9 cellular contexts compared by ENCODE assay signal in the genomic region with DNA sequence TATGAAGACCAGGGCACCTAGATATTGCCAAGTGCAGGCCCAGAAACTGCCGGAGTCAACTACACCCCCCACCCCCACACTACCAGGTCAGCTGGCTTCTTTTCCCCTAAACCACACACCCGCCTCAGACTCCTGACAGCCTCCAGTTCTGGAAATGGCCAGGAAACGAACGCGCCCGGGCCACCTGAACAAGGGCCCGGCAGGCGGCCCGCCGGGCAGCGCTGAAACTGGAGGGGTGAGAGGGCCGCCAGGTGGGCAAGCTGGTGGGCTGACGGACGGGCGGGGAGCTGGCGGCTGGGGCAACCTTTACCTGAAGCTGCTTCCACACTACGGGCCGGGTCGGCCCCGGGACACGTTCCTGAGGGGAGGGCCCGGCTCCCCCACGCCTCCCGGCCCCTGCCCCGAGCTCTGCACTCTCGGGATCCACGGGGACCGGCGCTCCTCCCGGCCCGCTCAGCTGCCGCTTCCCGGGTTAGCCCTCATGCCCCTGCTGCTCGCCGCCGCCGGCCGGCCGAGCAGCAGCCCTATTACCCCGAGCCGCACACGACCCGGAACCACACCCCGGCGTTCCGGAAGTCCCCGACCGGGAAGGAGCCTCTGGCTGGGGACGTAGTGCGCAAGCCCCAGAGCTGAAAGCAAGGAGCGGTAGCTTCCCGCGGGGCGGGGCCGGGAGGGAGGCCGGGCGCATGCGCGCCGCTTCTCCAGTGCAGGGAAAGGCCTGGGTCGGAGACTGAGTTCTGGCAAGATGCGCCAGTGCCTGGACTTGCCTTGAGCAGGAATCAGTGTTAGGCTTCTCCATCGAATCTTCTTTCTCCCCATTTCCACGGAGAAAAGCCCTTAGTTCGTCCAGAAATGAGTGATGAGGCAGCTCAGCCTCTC. TPM values are rescaled to one million over a fixed set of nuclear protein-coding genes. Genes with fewer than 3 reads are reported as not detected.
DNase-seq lines count a peak whose midpoint lies in the region; ATAC-seq, FAIRE-seq and TF ChIP-seq lines count a peak whose summit lies in the region.
"Had no signal": no experiment of that assay in that cellular context is flagged by ENCODE, and none has a peak within 500 bp of the region (broad histone marks: within the 10 kb centered on the region; RNA-seq: fewer than 3 reads in every experiment).

A gene (minus strand): TSS at position 548 of the 879 bp plus-strand sequence. CDS start 34,634 bp downstream, outside the sequence.

- no peaks in the 10 kb centered on the region for H3K9me3 ChIP-seq in BE2C
- H3K9me3 ChIP-seq in kidney (ENCODE audit: control insufficient read depth in 1 of 2, low read length in 2 of 2) = no peaks in the 10 kb centered on the region

- ATAC-seq in HG03442 (IDR thresholded peaks at IDR 0.05; ENCODE audit: unreplicated experiment) = peak; percentile 96

- DNase-seq in BE2C (peak; percentile 99), GM19239 (ENCODE audit: insufficient read length, low spot score) (peak; percentile 89), NCI-H510A treated with DMSO at 0.1 percent for 48 hours (lab: John Stamatoyannopoulos, UW) (peak; percentile 92), cerebellum (ENCODE audit: low spot score) (peak; percentile 96), kidney (peak; percentile 99)
- DNase-seq in activated CD4-positive, alpha-beta T cell treated with anti-CD3 and anti-CD28 coated beads for 24 hours (ENCODE audit: low read depth in 2 of 2) = peak; percentile 93 to 95
- peak; percentile 86 to 91 for DNase-seq in stimulated activated CD4-positive, alpha-beta T cell treated with anti-CD3 and anti-CD28 coated beads, Interleukin-15, amount 100 ng/mL, for 1 hour (ENCODE audit: low read depth in 1 of 2, low spot score in 1 of 2)

- FAIRE-seq in GM19239 (lab: Jason Lieb, UNC) (peak; percentile 82), kidney (lab: Jason Lieb, UNC) (no peak)
- FAIRE-seq: islet of Langerhans had no signal

- H3K4me1 ChIP-seq in BE2C (peaks cover 2% of the 10 kb centered on the region; the same call in 1 of the 2 replicates), kidney (ENCODE audit: control insufficient read depth in 1 of 2, insufficient read depth in 1 of 2, low read depth in 1 of 2, low read length in 2 of 2) (peaks cover 8 to 10% of the 10 kb centered on the region in 2 donors)

- H3K4me3 ChIP-seq in BE2C (ENCODE audit: low read depth, low read length) (peak within 1 kb of the TSS; percentile 91), kidney (ENCODE audit: low read length in 2 of 2) (peak within 1 kb of the TSS; percentile 83 to 95)

- peak within 1 kb of the TSS; percentile 77 to 89 for H3K9ac ChIP-seq in kidney (ENCODE audit: low read length in 2 of 2)

- H3K27ac ChIP-seq in kidney (ENCODE audit: low read depth in 2 of 2, low read length in 2 of 2) = peak within 1 kb of the TSS in 1 of 2 donors; percentile 36

- TF ChIP-seq CTCF in BE2C (IDR thresholded peaks at IDR 0.05; ENCODE audit: low read depth, low read length) (no peak), kidney (IDR thresholded peaks at IDR 0.05; ENCODE audit: borderline replicate concordance, extremely low read depth, insufficient read depth) (peak; percentile 13)

- no peaks in the 10 kb centered on the region for H3K27me3 ChIP-seq in BE2C

- H3K36me3 ChIP-seq in BE2C = no peaks in the 10 kb centered on the region
- no peaks in the 10 kb centered on the region for H3K36me3 ChIP-seq in kidney (ENCODE audit: control insufficient read depth in 1 of 2, insufficient read depth in 2 of 2, low read length in 2 of 2)

- intact Hi-C loops in kidney (cut with DNase I) = no loop called here

RNA-seq across cellular contexts. Expression of the gene that starts here (rescaled TPM):
- 91.0 TPM for polyA plus RNA-seq in BE2C (2012; ENCODE audit: insufficient read depth, insufficient read length, low read depth)
- total RNA-seq in cerebellum (43.3 TPM), kidney (70.5 TPM)
- polyA plus RNA-seq in kidney (ENCODE audit: insufficient read depth, low read depth, low replicate concordance) = 99.4 TPM
